ENCODE assay signal across 2 cellular contexts in the genomic region with DNA sequence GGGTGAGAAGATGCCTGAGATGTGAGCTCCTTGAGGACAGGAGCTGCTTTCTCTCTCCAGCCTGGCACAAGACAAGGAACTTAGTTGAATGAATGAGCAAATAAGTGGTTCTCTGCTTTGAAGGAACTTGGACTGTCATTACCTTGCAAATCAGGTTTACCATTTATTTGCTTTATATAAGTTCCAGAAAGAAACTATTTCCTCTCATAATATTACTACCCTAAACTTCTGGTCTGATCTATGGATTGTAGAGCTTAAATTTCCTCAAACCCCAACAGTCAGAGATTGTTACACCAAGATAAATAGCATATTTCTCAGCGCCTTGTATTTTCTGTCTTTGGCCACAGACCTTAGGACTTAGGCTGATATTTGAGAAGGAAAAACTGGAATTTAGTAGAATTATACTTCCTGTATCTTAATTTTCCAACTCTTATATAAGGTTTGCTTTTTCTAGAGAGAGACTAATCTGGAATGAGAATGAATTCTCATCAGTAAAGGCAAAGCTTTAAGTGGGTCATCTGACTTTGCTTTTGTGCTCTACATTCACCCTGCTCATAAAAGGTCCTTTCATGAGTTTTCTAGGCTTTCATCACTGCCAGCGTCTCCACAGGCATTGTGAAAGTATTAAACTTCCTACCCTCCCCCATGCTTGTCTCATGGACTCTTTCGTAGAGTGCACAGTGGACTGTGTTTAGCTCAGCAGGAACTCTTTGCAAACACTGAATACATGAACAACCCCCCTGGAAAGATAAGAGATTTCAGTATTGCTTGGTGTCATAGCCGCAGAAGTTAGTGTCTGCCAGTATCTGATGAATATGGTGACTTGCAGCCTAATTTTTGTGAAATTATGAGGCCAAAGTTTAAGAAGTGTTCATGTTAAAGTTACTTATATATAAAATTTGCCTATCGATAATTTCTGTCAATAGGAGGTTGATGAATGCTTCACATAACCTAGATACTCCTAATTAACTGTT.
A peak's percentile ranks its signal among the peaks of the same experiment; 100 is the strongest.
TF ChIP-seq lines count a peak whose summit lies in the region.

No MANE protein-coding gene starts in this region.

TF ChIP-seq in K562, 482 proteins besides CTCF, POLR2A, EP300 and RAD21 (continued from another document and continues in another):
- TF ChIP-seq MNT (conservative IDR thresholded peaks at IDR 0.05) (0 out of 4 replicates have a peak, but pooled peaks of 1 of the 2 experiments have one; percentile 38), ZNF79 (CRISPR knock-in tag; IDR thresholded peaks at IDR 0.05; ENCODE audit: low read depth) (no peak), MAFF (IDR thresholded peaks at IDR 0.05; ENCODE audit: low read length) (peak; percentile 20; the same call in 1 of the 2 replicates), MAFK (IDR thresholded peaks at IDR 0.05; ENCODE audit: low read length) (no peak), ETS2 (tag; IDR thresholded peaks at IDR 0.05; ENCODE audit: borderline replicate concordance, poor library complexity, severe bottlenecking) (no peak), E2F5 (CRISPR knock-in tag; IDR thresholded peaks at IDR 0.05) (no peak), IRF2 (CRISPR knock-in tag; IDR thresholded peaks at IDR 0.05) (no peak), SETDB1 (IDR thresholded peaks at IDR 0.05; ENCODE audit: low read length) (no peak), CREBBP (IDR thresholded peaks at IDR 0.05; ENCODE audit: low read depth, low read length) (no peak), SIN3A (IDR thresholded peaks at IDR 0.05; ENCODE audit: borderline replicate concordance in 2 of 2, control insufficient read depth in 1 of 2, low read depth in 2 of 2, low read length in 2 of 2) (no peak), HMBOX1 (IDR thresholded peaks at IDR 0.05) (0 out of 2 replicates have a peak, but pooled peaks have one; percentile 35), SRSF1 (IDR thresholded peaks at IDR 0.05; ENCODE audit: low read depth, low read length) (no peak), HDAC1 (IDR thresholded peaks at IDR 0.05) (0 out of 4 replicates have a peak, but pooled peaks of 1 of the 2 experiments have one; percentile 24), CTBP1 (IDR thresholded peaks at IDR 0.05; ENCODE audit: borderline replicate concordance) (peak; percentile 33; the same call in 1 of the 2 replicates), ZNF57 (CRISPR knock-in tag; IDR thresholded peaks at IDR 0.05) (no peak), ZNF699 (CRISPR knock-in tag; IDR thresholded peaks at IDR 0.05; ENCODE audit: insufficient replicate concordance) (no peak), SREBF2 (CRISPR knock-in tag; IDR thresholded peaks at IDR 0.05) (no peak), NCOR1 (IDR thresholded peaks at IDR 0.05) (peak; percentile 10; the same call in 1 of the 2 replicates), ZNF511 (CRISPR knock-in tag; IDR thresholded peaks at IDR 0.05) (no peak), ZSCAN32 (CRISPR knock-in tag; IDR thresholded peaks at IDR 0.05) (no peak), NFE2 (IDR thresholded peaks at IDR 0.05; ENCODE audit: low read depth) (peak; percentile 57), ETV1 (tag; conservative IDR thresholded peaks at IDR 0.05; ENCODE audit: low read depth) (no peak; the same call in 1 of the 2 replicates)
- TF ChIP-seq, protein P1, sequence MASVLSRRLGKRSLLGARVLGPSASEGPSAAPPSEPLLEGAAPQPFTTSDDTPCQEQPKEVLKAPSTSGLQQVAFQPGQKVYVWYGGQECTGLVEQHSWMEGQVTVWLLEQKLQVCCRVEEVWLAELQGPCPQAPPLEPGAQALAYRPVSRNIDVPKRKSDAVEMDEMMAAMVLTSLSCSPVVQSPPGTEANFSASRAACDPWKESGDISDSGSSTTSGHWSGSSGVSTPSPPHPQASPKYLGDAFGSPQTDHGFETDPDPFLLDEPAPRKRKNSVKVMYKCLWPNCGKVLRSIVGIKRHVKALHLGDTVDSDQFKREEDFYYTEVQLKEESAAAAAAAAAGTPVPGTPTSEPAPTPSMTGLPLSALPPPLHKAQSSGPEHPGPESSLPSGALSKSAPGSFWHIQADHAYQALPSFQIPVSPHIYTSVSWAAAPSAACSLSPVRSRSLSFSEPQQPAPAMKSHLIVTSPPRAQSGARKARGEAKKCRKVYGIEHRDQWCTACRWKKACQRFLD (CRISPR knock-in tag; IDR thresholded peaks at IDR 0.05) = no peak
- TF ChIP-seq, protein P2, sequence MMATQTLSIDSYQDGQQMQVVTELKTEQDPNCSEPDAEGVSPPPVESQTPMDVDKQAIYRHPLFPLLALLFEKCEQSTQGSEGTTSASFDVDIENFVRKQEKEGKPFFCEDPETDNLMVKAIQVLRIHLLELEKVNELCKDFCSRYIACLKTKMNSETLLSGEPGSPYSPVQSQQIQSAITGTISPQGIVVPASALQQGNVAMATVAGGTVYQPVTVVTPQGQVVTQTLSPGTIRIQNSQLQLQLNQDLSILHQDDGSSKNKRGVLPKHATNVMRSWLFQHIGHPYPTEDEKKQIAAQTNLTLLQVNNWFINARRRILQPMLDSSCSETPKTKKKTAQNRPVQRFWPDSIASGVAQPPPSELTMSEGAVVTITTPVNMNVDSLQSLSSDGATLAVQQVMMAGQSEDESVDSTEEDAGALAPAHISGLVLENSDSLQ (IDR thresholded peaks at IDR 0.05) = peak; percentile 41

TF ChIP-seq in HepG2, 621 proteins besides CTCF, POLR2A, EP300 and RAD21 (continued from another document and continues in another):
- TF ChIP-seq ZNF142 (CRISPR knock-in tag; IDR thresholded peaks at IDR 0.05) (no peak), PHF5A (CRISPR knock-in tag; IDR thresholded peaks at IDR 0.05; ENCODE audit: low read depth, unreplicated experiment) (peak; percentile 93), ZNF790 (CRISPR knock-in tag; IDR thresholded peaks at IDR 0.05; ENCODE audit: borderline replicate concordance) (no peak), GABPA (IDR thresholded peaks at IDR 0.05; ENCODE audit: low read depth, low read length) (no peak), GABPA (CRISPR knock-in tag; IDR thresholded peaks at IDR 0.05; ENCODE audit: low read depth) (no peak), ZFYVE20 (CRISPR knock-in tag; IDR thresholded peaks at IDR 0.05; ENCODE audit: borderline replicate concordance, low read depth) (no peak), ASH2L (IDR thresholded peaks at IDR 0.05; ENCODE audit: insufficient read length, low read depth, low read length) (peak; percentile 94), ZNF362 (CRISPR knock-in tag; IDR thresholded peaks at IDR 0.05; ENCODE audit: borderline replicate concordance) (no peak), ZFP91 (CRISPR knock-in tag; IDR thresholded peaks at IDR 0.05; ENCODE audit: borderline replicate concordance) (no peak), ETV6 (CRISPR knock-in tag; conservative IDR thresholded peaks at IDR 0.05) (peak; percentile 92), ZFP82 (CRISPR knock-in tag; IDR thresholded peaks at IDR 0.05; ENCODE audit: borderline replicate concordance) (peak; percentile 78; the same call in 1 of the 2 replicates), ZNF263 (CRISPR knock-in tag; IDR thresholded peaks at IDR 0.05) (no peak), ZNF788 (CRISPR knock-in tag; IDR thresholded peaks at IDR 0.05; ENCODE audit: borderline replicate concordance) (peak; percentile 79; the same call in 1 of the 2 replicates)
- TF ChIP-seq, protein P3, sequence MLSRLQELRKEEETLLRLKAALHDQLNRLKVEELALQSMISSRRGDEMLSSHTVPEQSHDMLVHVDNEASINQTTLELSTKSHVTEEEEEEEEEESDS (CRISPR knock-in tag; IDR thresholded peaks at IDR 0.05; ENCODE audit: borderline replicate concordance) = peak; percentile 77; the same call in 1 of the 2 replicates
- TF ChIP-seq, protein P4, sequence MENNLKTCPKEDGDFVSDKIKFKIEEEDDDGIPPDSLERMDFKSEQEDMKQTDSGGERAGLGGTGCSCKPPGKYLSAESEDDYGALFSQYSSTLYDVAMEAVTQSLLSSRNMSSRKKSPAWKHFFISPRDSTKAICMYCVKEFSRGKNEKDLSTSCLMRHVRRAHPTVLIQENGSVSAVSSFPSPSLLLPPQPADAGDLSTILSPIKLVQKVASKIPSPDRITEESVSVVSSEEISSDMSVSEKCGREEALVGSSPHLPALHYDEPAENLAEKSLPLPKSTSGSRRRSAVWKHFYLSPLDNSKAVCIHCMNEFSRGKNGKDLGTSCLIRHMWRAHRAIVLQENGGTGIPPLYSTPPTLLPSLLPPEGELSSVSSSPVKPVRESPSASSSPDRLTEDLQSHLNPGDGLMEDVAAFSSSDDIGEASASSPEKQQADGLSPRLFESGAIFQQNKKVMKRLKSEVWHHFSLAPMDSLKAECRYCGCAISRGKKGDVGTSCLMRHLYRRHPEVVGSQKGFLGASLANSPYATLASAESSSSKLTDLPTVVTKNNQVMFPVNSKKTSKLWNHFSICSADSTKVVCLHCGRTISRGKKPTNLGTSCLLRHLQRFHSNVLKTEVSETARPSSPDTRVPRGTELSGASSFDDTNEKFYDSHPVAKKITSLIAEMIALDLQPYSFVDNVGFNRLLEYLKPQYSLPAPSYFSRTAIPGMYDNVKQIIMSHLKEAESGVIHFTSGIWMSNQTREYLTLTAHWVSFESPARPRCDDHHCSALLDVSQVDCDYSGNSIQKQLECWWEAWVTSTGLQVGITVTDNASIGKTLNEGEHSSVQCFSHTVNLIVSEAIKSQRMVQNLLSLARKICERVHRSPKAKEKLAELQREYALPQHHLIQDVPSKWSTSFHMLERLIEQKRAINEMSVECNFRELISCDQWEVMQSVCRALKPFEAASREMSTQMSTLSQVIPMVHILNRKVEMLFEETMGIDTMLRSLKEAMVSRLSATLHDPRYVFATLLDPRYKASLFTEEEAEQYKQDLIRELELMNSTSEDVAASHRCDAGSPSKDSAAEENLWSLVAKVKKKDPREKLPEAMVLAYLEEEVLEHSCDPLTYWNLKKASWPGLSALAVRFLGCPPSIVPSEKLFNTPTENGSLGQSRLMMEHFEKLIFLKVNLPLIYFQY (CRISPR knock-in tag; IDR thresholded peaks at IDR 0.05; ENCODE audit: borderline replicate concordance) = peak; percentile 19; the same call in 1 of the 2 replicates
- TF ChIP-seq, protein P5, sequence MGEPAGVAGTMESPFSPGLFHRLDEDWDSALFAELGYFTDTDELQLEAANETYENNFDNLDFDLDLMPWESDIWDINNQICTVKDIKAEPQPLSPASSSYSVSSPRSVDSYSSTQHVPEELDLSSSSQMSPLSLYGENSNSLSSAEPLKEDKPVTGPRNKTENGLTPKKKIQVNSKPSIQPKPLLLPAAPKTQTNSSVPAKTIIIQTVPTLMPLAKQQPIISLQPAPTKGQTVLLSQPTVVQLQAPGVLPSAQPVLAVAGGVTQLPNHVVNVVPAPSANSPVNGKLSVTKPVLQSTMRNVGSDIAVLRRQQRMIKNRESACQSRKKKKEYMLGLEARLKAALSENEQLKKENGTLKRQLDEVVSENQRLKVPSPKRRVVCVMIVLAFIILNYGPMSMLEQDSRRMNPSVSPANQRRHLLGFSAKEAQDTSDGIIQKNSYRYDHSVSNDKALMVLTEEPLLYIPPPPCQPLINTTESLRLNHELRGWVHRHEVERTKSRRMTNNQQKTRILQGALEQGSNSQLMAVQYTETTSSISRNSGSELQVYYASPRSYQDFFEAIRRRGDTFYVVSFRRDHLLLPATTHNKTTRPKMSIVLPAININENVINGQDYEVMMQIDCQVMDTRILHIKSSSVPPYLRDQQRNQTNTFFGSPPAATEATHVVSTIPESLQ (CRISPR knock-in tag; conservative IDR thresholded peaks at IDR 0.05) = no peak
